Comparison of ENCODE assay signal across 31 cellular contexts in the genomic region with DNA sequence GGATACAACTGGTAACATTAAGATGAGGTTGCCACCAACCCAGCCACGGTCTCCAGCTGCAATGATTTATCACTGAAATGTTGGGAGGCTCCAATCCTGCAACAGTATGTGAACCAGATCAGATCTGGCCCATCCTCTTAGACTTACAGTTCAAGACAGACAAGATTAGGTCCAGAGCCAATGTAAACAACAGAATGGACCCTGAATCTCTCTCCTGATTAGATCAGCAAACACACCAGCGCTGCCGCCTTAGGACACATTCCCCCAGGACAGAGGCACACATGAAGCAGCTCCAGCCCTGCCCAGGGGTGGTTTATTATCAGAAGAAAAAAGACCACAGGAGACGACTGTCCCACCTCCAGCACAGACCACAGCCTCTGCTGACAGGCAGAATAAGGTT.
A peak's percentile ranks its signal among the peaks of the same experiment; 100 is the strongest.
DNase-seq lines count a peak whose midpoint lies in the region; ATAC-seq, FAIRE-seq and TF ChIP-seq lines count a peak whose summit lies in the region.
"Had no signal": no experiment of that assay in that cellular context is flagged by ENCODE, and none has a peak within 500 bp of the region (broad histone marks: within the 10 kb centered on the region; RNA-seq: fewer than 3 reads in every experiment).

No MANE protein-coding gene starts in this region.

- H3K18ac ChIP-seq in H9 (ENCODE audit: insufficient read length, low read depth, low read length) = no peak overlapping the region

- no peak overlapping the region for H3K14ac ChIP-seq in H9 (ENCODE audit: insufficient read depth, low read length)

- peaks cover 58% of the 10 kb centered on the region for H3K4me1 Mint-ChIP-seq in mesothelial cell of epicardium
- peaks cover 0 to 4% of the 10 kb centered on the region in 2 experiments; a peak in 1 of 4 replicates for H3K4me1 Mint-ChIP-seq in H9
- no peaks in the 10 kb centered on the region for H3K4me1 Mint-ChIP-seq in activated T-cell treated with anti-CD3 and anti-CD28 coated beads, Interleukin-2, amount 50 U/mL, for 72 hours (ENCODE audit: low read depth)
- H3K4me1 Mint-ChIP-seq in WTC11 = no peaks in the 10 kb centered on the region
- H3K4me1 Mint-ChIP-seq: activated B cell treated with CpG ODN at 0.5 μM for 24 hours; CD8-positive, alpha-beta memory T cell had no signal

- no peak overlapping the region for H3K4ac ChIP-seq in H9 (ENCODE audit: low read depth, low read length)

- no peak for TF ChIP-seq POLR2A in A549 (IDR thresholded peaks at IDR 0.05; ENCODE audit: low read length)

- no peak overlapping the region for H3K4me3 Mint-ChIP-seq in mesothelial cell of epicardium
- no peak overlapping the region for H3K4me3 Mint-ChIP-seq in H9
- H3K4me3 Mint-ChIP-seq in activated T-cell treated with anti-CD3 and anti-CD28 coated beads, Interleukin-2, amount 50 U/mL, for 72 hours = no peak overlapping the region
- no peak overlapping the region for H3K4me3 Mint-ChIP-seq in WTC11
- H3K4me3 Mint-ChIP-seq: activated B cell treated with CpG ODN at 0.5 μM for 24 hours; activated naive CD8-positive, alpha-beta T cell; CD8-positive, alpha-beta memory T cell; natural killer cell treated with Interleukin-12 subunit alpha and Interleukin-12 subunit beta and Interleukin-15 and Interleukin-18, amount 100 ng/mL, for 72 hours had no signal

- H3K4me2 ChIP-seq in A549 = peak overlapping the region; percentile 64
- H3K4me2 ChIP-seq in KMS-11 = peak overlapping the region; percentile 16; the same call in 1 of the 2 replicates
- H3K4me2 ChIP-seq in H9 (ENCODE audit: insufficient read depth, insufficient read length, low read length) = no peak overlapping the region

- peak overlapping the region in 1 of 2 experiments; percentile 19; a peak in 1 of 6 replicates for H3K27ac ChIP-seq in A549
- peak overlapping the region; percentile 79; the same call in 1 of the 2 replicates for H3K27ac ChIP-seq in KMS-11
- H3K27ac ChIP-seq in VCaP = peak overlapping the region; percentile 80
- no peak overlapping the region for H3K27ac ChIP-seq in H9 (ENCODE audit: insufficient read length, low read depth, low read length)
- H3K27ac ChIP-seq: heart left ventricle, pancreas, RWPE1, sigmoid colon, stomach, tibial nerve had no signal

- H2BK15ac ChIP-seq in H9 (ENCODE audit: low read depth, low read length) = no peak overlapping the region

- no peak overlapping the region for H2BK20ac ChIP-seq in H9 (ENCODE audit: low read depth, low read length, poor library complexity, severe bottlenecking)

- no peak for FAIRE-seq in A549 (lab: Jason Lieb, UNC)
- FAIRE-seq: astrocyte, pancreas had no signal

- TF ChIP-seq RAD21 in A549 (conservative IDR thresholded peaks at IDR 0.05 in 1 of 2, IDR thresholded peaks at IDR 0.05 in 1 of 2) = no peak

- peak overlapping the region; percentile 37 for H3K27ac Mint-ChIP-seq in mesothelial cell of epicardium
- H3K27ac Mint-ChIP-seq in H9 = no peak overlapping the region
- no peak overlapping the region for H3K27ac Mint-ChIP-seq in activated T-cell treated with anti-CD3 and anti-CD28 coated beads, Interleukin-2, amount 50 U/mL, for 72 hours
- H3K27ac Mint-ChIP-seq in WTC11 = no peak overlapping the region
- H3K27ac Mint-ChIP-seq: activated B cell treated with CpG ODN at 0.5 μM for 24 hours; activated naive CD8-positive, alpha-beta T cell; activated T-helper 2 cell treated with anti-CD3 and anti-CD28 coated beads, Interferon-gamma antibody, Interleukin-2, Interleukin-4, amounts not matched to agents 10 μg/mL and 5 μg/mL and 100 μg/mL, durations not matched to agents 14 hours and 24 hours and 36 hours; CD8-positive, alpha-beta memory T cell; natural killer cell treated with Interleukin-12 subunit alpha and Interleukin-12 subunit beta and Interleukin-15 and Interleukin-18, amount 100 ng/mL, for 72 hours had no signal

- H2BK120ac ChIP-seq in H9 (ENCODE audit: low read depth, low read length, poor library complexity, severe bottlenecking) = no peak overlapping the region

- H3T11ph ChIP-seq in H9 (ENCODE audit: low read length) = no peak overlapping the region

- H3K23me2 ChIP-seq in H9 (ENCODE audit: insufficient read length, low read depth, low read length, poor library complexity, severe bottlenecking) = no peaks in the 10 kb centered on the region

- no peaks in the 10 kb centered on the region for H4K20me1 ChIP-seq in KMS-11 (ENCODE audit: insufficient read depth)
- no peaks in the 10 kb centered on the region for H4K20me1 ChIP-seq in H9 (ENCODE audit: control insufficient read depth, insufficient read depth, insufficient read length)

- no peak overlapping the region for H4K5ac ChIP-seq in H9 (ENCODE audit: insufficient read length, low read depth, low read length)

- TF ChIP-seq EP300 in A549 (IDR thresholded peaks at IDR 0.05) = no peak

- H2AFZ ChIP-seq in KMS-11 (ENCODE audit: low read depth) = peak overlapping the region; percentile 8; the same call in 1 of the 2 replicates
- H2AFZ ChIP-seq in H9 (ENCODE audit: low read length) = no peak overlapping the region

- 19% methylated on average over 4 of the region's 4 CpGs for WGBS in A549 (ENCODE audit: missing lambda C conversion rate)
- no CpG with 5 or more reads among the region's 4 CpGs for WGBS in H9 (ENCODE audit: extremely low coverage, insufficient read length, low lambda C conversion rate)

- H3K4me1 ChIP-seq in A549 = peaks cover 35% of the 10 kb centered on the region
- H3K4me1 ChIP-seq in KMS-11 (ENCODE audit: low read depth, poor library complexity, severe bottlenecking) = peaks cover 27% of the 10 kb centered on the region
- no peaks in the 10 kb centered on the region for H3K4me1 ChIP-seq in H9 (ENCODE audit: insufficient read depth, low read length)
- H3K4me1 ChIP-seq: heart left ventricle, sigmoid colon had no signal

- no peaks in the 10 kb centered on the region for H3K79me1 ChIP-seq in H9 (ENCODE audit: insufficient read depth, low read depth, low read length, poor library complexity, severe bottlenecking)

- H3K79me2 ChIP-seq in KMS-11 (ENCODE audit: insufficient read depth, low read depth) (no peaks in the 10 kb centered on the region), H9 (ENCODE audit: insufficient read depth, low read length) (no peaks in the 10 kb centered on the region)

- H3K27me3 Mint-ChIP-seq in mesothelial cell of epicardium (ENCODE audit: low read depth) (peaks cover 11% of the 10 kb centered on the region), H9 (ENCODE audit: low read depth) (peaks cover 97% of the 10 kb centered on the region), WTC11 (ENCODE audit: low read depth) (peaks cover 78% of the 10 kb centered on the region)
- peaks cover 4% of the 10 kb centered on the region for H3K27me3 Mint-ChIP-seq in activated T-cell treated with anti-CD3 and anti-CD28 coated beads, Interleukin-2, amount 50 U/mL, for 72 hours (ENCODE audit: low read depth)
- H3K27me3 Mint-ChIP-seq: activated naive CD8-positive, alpha-beta T cell had no signal

- no peak overlapping the region for H4K8ac ChIP-seq in H9 (replicated peaks; ENCODE audit: insufficient read length, low read depth, low read length)

- CTCF ChIA-PET in A549 (lab: Yijun Ruan, JAX) (interaction anchor here (0.6 to 1.6 kb wide), 3 partner anchors 10 to 1058 kb away, joined by 3 read pairs; no protein-coding TSS in a partner anchor), WTC11 (lab: Charles Lee) (interaction anchor here (2.6 kb wide), 1 partner anchor 231 kb away, joined by 8 read pairs; no protein-coding TSS in a partner anchor)

- H4K91ac ChIP-seq in H9 (ENCODE audit: insufficient read length, low read depth, low read length) = no peak overlapping the region

- H3K9me3 Mint-ChIP-seq in mesothelial cell of epicardium (no peaks in the 10 kb centered on the region), H9 (no peaks in the 10 kb centered on the region; a peak in 2 of 5 replicates), WTC11 (no peaks in the 10 kb centered on the region)
- no peaks in the 10 kb centered on the region for H3K9me3 Mint-ChIP-seq in activated T-cell treated with anti-CD3 and anti-CD28 coated beads, Interleukin-2, amount 50 U/mL, for 72 hours
- H3K9me3 Mint-ChIP-seq: activated B cell treated with CpG ODN at 0.5 μM for 24 hours; activated T-helper 2 cell treated with anti-CD3 and anti-CD28 coated beads, Interferon-gamma antibody, Interleukin-2, Interleukin-4, amounts not matched to agents 10 μg/mL and 5 μg/mL and 100 μg/mL, durations not matched to agents 14 hours and 24 hours and 36 hours; natural killer cell treated with Interleukin-12 subunit alpha and Interleukin-12 subunit beta and Interleukin-15 and Interleukin-18, amount 100 ng/mL, for 72 hours had no signal

- H2BK12ac ChIP-seq in H9 (ENCODE audit: insufficient read length, low read depth, low read length) = no peak overlapping the region

- peaks cover 2% of the 10 kb centered on the region for H3K36me3 Mint-ChIP-seq in mesothelial cell of epicardium
- no peaks in the 10 kb centered on the region; a peak in 1 of 7 replicates for H3K36me3 Mint-ChIP-seq in H9 (ENCODE audit: insufficient read depth in 1 of 3, low read depth in 3 of 3)
- peaks cover 0 to 2% of the 10 kb centered on the region in 2 donors for H3K36me3 Mint-ChIP-seq in activated T-cell treated with anti-CD3 and anti-CD28 coated beads, Interleukin-2, amount 50 U/mL, for 72 hours (ENCODE audit: insufficient read depth in 2 of 2)
- no peaks in the 10 kb centered on the region for H3K36me3 Mint-ChIP-seq in WTC11
- H3K36me3 Mint-ChIP-seq: activated naive CD8-positive, alpha-beta T cell; CD8-positive, alpha-beta memory T cell; natural killer cell treated with Interleukin-12 subunit alpha and Interleukin-12 subunit beta and Interleukin-15 and Interleukin-18, amount 100 ng/mL, for 72 hours had no signal

- ATAC-seq in A549 (peak; percentile 36 to 76; a peak in 3 of 6 replicates), WTC11 (no peak)
- ATAC-seq in activated T-cell treated with anti-CD3 and anti-CD28 coated beads, Interleukin-2, amount 50 U/mL, for 72 hours (replicated peaks in 1 of 2) = no peak
- ATAC-seq: heart left ventricle; left lobe of liver; natural killer cell treated with Interleukin-12 subunit alpha and Interleukin-12 subunit beta and Interleukin-15 and Interleukin-18, amount 100 ng/mL, for 72 hours had no signal

- POLR2A ChIA-PET in A549 (lab: Yijun Ruan, JAX) = interaction anchor here (1.3 kb wide), 1 partner anchor 132 kb away, joined by 4 read pairs; no protein-coding TSS in a partner anchor
- POLR2A ChIA-PET in WTC11 (lab: Charles Lee) = no interaction called here

- H3K9ac ChIP-seq in KMS-11 (no peak overlapping the region), H9 (ENCODE audit: extremely low read depth, insufficient read length, low read length) (no peak overlapping the region)

- no peaks in the 10 kb centered on the region for H3K27me3 ChIP-seq in KMS-11 (ENCODE audit: insufficient read depth, low read depth)
- peaks cover 24% of the 10 kb centered on the region for H3K27me3 ChIP-seq in H9 (ENCODE audit: insufficient read depth, low read length)
- H3K27me3 ChIP-seq: heart left ventricle, pancreas, sigmoid colon, stomach, tibial nerve had no signal

- H3K36me3 ChIP-seq in KMS-11 (ENCODE audit: insufficient read depth) = no peaks in the 10 kb centered on the region
- H3K36me3 ChIP-seq: heart left ventricle, pancreas, sigmoid colon, stomach, tibial nerve had no signal

- DNase-seq in A549 (ENCODE audit: low read depth in 1 of 2, low spot score in 1 of 2) = peak in 1 of 2 experiments; percentile 37
- DNase-seq in mesothelial cell of epicardium (ENCODE audit: low spot score in 2 of 2, unreplicated experiment in 2 of 2) = no peak
- DNase-seq in H9 = no peak
- no peak for DNase-seq in activated T-cell treated with anti-CD3 and anti-CD28 coated beads, Interleukin-2, amount 50 U/mL, for 72 hours
- no peak for DNase-seq in stimulated activated CD4-positive, alpha-beta T cell treated with anti-CD3 and anti-CD28 coated beads, Interleukin-2, amount 100 ng/mL, for 24 hours
- no peak for DNase-seq in WTC11 (ENCODE audit: low spot score)
- DNase-seq: activated B cell treated with CpG ODN at 0.5 μM for 24 hours; activated CD4-positive, alpha-beta T cell treated with anti-CD3 and anti-CD28 coated beads, Interleukin-2, amount 50 U/mL, for 48 hours; activated CD8-positive, alpha-beta memory T cell treated with anti-CD3 and anti-CD28 coated beads, Interleukin-2, amount 50 U/mL, for 4 hours; AML-193; CD8-positive, alpha-beta memory T cell; central memory CD4-positive, alpha-beta T cell; HCEC 1CT; heart left ventricle; NCI-H1092; NCI-H1930; NCI-H69; pancreas; sigmoid colon; stimulated activated CD4-positive, alpha-beta T cell treated with anti-CD3 and anti-CD28 coated beads, Interleukin-15, amount 100 ng/mL, for 24 hours; T-helper 9 cell had no signal

- H3K23ac ChIP-seq in H9 (ENCODE audit: insufficient read length, low read depth, low read length) = no peak overlapping the region

- no peak for TF ChIP-seq CTCF in A549 (IDR thresholded peaks at IDR 0.05)
- no peak for TF ChIP-seq CTCF in KMS-11 (conservative IDR thresholded peaks at IDR 0.05; ENCODE audit: low read depth, low read length)
- TF ChIP-seq CTCF in VCaP (conservative IDR thresholded peaks at IDR 0.05) = no peak
- no peak for TF ChIP-seq CTCF in mesothelial cell of epicardium (IDR thresholded peaks at IDR 0.05; ENCODE audit: unreplicated experiment)
- no peak for TF ChIP-seq CTCF in H9 (conservative IDR thresholded peaks at IDR 0.05)
- no peak for TF ChIP-seq CTCF in WTC11 (IDR thresholded peaks at IDR 0.05)

- no peak overlapping the region for H2AK5ac ChIP-seq in H9 (ENCODE audit: insufficient read length, low read length)

- no peak overlapping the region for H2BK5ac ChIP-seq in H9 (ENCODE audit: insufficient read length, low read length)

- no peak overlapping the region for H3K4me3 ChIP-seq in A549
- H3K4me3 ChIP-seq in KMS-11 (IDR thresholded peaks at IDR 0.05; ENCODE audit: insufficient read depth, low read depth, low read length) = no peak overlapping the region
- H3K4me3 ChIP-seq: heart left ventricle, pancreas, sigmoid colon, stomach, tibial nerve had no signal

- no peak overlapping the region for H3K56ac ChIP-seq in H9 (ENCODE audit: insufficient read length, low read depth, low read length)

- no peaks in the 10 kb centered on the region for H3K9me3 ChIP-seq in A549
- no peaks in the 10 kb centered on the region for H3K9me3 ChIP-seq in H9 (ENCODE audit: control insufficient read depth, low read depth, low read length)
- H3K9me3 ChIP-seq: heart left ventricle, pancreas, sigmoid colon, stomach, tibial nerve had no signal

Comparison
In these comparisons a context has a peak if more than half of its experiments do, and no peak if none do; other contexts are left out.
1. ATAC-seq: peak in A549 (2 of 2); none in activated T-cell treated with anti-CD3 and anti-CD28 coated beads, Interleukin-2, amount 50 U/mL, for 72 hours (0 of 2) and WTC11 (single experiment).